Comparison of ENCODE assay signal across 8 cellular contexts in the genomic region with DNA sequence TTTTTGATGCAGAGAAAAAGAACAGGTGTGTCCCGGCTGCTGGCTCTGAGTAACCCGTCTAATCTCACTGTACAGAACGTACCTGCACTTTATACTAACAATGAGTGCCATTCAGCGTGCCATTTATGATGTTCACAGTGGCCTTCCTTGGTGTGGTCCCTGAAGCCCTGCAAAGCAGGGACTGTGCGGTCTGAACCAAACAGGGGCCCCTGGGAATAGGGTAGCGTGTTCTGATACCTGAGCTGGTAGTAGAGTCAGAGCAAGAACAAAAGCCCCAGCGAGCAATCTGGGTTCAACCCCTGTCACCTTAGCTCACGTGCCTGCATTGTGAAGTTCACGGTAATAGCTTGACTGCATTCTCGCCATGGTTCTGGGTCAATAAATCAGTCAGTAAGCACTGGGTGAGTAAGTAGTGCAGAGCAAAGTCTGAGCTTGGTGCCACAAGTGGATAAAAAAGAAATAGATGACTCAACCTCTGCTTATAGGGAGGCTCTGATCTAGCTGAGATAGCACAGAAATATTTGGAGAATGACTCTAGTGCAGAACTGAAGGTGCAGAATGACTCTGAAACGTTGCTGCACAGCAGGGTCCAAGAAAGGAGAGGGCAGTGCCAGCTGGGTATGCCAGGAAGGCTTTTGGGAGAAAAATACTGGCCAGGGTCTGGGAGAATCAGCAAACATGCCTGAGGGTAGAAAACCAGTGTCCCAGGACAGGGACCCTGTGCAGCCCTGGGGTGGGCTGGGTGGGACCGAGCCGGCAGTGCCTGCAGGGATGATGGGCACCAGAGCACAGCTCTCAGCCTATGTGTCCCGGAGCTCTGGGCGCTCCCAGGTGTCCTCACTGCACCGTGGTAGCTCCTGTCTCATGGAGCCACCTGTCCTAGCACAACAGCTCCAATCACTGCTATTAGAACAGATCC.
DNase-seq lines count a peak whose midpoint lies in the region; ATAC-seq, FAIRE-seq and TF ChIP-seq lines count a peak whose summit lies in the region.

No MANE protein-coding gene starts in this region.

- H3K36me3 ChIP-seq in body of pancreas (replicated peaks in 1 of 2; ENCODE audit: insufficient read depth in 1 of 2, low read depth in 2 of 2) (no peaks in the 10 kb centered on the region), pancreas (no peaks in the 10 kb centered on the region), prostate gland (no peaks in the 10 kb centered on the region)

- H3K27ac ChIP-seq in body of pancreas (peak overlapping the region; percentile 69 to 86 (median 80)), pancreas (peak overlapping the region; percentile 17 to 59 (median 50)), prostate gland (no peak overlapping the region)

- peak in 2 of 3 donors; percentile 13 to 34 for TF ChIP-seq POLR2A in body of pancreas (IDR thresholded peaks at IDR 0.05)
- TF ChIP-seq POLR2A in prostate gland (IDR thresholded peaks at IDR 0.05), result no peak

- H3K4me1 ChIP-seq in body of pancreas (peaks cover 45% of the 10 kb centered on the region), pancreas (peaks cover 11 to 30% (median 17%) of the 10 kb centered on the region in 3 donors), prostate gland (replicated peaks) (no peaks in the 10 kb centered on the region)

- peak; percentile 47 for DNase-seq in activated CD8-positive, alpha-beta memory T cell treated with anti-CD3 and anti-CD28 coated beads for 24 hours
- no peak for DNase-seq in activated CD8-positive, alpha-beta memory T cell treated with anti-CD3 and anti-CD28 coated beads, Interleukin-2, amount 50 U/mL, for 48 hours
- DNase-seq in body of pancreas (peak; percentile 71 to 85 (median 79)), pancreas (peak in 3 of 6 donors; percentile 50 to 63 (median 62)), occipital lobe (lab: John Stamatoyannopoulos, UW) (no peak), prostate gland (ENCODE audit: low spot score) (no peak)
- no peak for DNase-seq in stimulated activated naive CD4-positive, alpha-beta T cell (lab: John Stamatoyannopoulos, UW)

- H3K9me3 ChIP-seq in body of pancreas (no peaks in the 10 kb centered on the region), pancreas (no peaks in the 10 kb centered on the region), prostate gland (no peaks in the 10 kb centered on the region)

- H3K4me3 ChIP-seq in body of pancreas (no peak overlapping the region), pancreas (no peak overlapping the region), prostate gland (no peak overlapping the region)

- ATAC-seq in HG03571 (IDR thresholded peaks at IDR 0.05; ENCODE audit: unreplicated experiment) (peak; percentile 70), body of pancreas (peak; percentile 86), pancreas (peak; percentile 84 to 89 (median 86))

- no peak for FAIRE-seq in pancreas (lab: Jason Lieb, UNC)

- peak in 1 of 7 experiments; percentile 1 for TF ChIP-seq CTCF in body of pancreas (IDR thresholded peaks at IDR 0.05)
- no peak for TF ChIP-seq CTCF in pancreas (IDR thresholded peaks at IDR 0.05)
- no peak for TF ChIP-seq CTCF in prostate gland (IDR thresholded peaks at IDR 0.05)

- H3K27me3 ChIP-seq in body of pancreas, result no peaks in the 10 kb centered on the region
- H3K27me3 ChIP-seq in pancreas, result no peaks in the 10 kb centered on the region
- no peaks in the 10 kb centered on the region for H3K27me3 ChIP-seq in prostate gland (replicated peaks; ENCODE audit: insufficient read depth)

- intact Hi-C loops in body of pancreas (cut with DNase I) (no loop called here), pancreas (cut with DNase I) (no loop called here), prostate gland (cut with DNase I) (no loop called here)

- WGBS in body of pancreas, 2 donors, result 50 to 59% methylated on average over 14 to 15 of the region's 16 CpGs
- 52 to 54% methylated on average over 16 of the region's 16 CpGs for WGBS in pancreas, 2 donors
- 58% methylated on average over 16 of the region's 16 CpGs for WGBS in prostate gland

Comparison
In these comparisons a context has a peak if more than half of its experiments do, and no peak if none do; other contexts are left out.
1. DNase-seq: peak in activated CD8-positive, alpha-beta memory T cell treated with anti-CD3 and anti-CD28 coated beads for 24 hours (single experiment) and body of pancreas (4 of 4); none in activated CD8-positive, alpha-beta memory T cell treated with anti-CD3 and anti-CD28 coated beads, Interleukin-2, amount 50 U/mL, for 48 hours (single experiment), stimulated activated naive CD4-positive, alpha-beta T cell (0 of 6), occipital lobe (single experiment) and prostate gland (single experiment).
2. H3K27ac ChIP-seq: peak in body of pancreas (4 of 4) and pancreas (4 of 4); none in prostate gland (0 of 2).
3. Peak in every context shown above with its lines, with median percentiles within 50 percentile points of each other: ATAC-seq.